Comparison of ENCODE assay signal across 23 cellular contexts in genomic region chr5:15326932-15327331, GRCh38.
"Had no signal": no experiment of that assay in that cellular context is flagged by ENCODE, and none has a peak within 500 bp of the region (broad histone marks: within the 10 kb centered on the region; RNA-seq: fewer than 3 reads in every experiment).

No MANE protein-coding gene starts in this region.

- ATAC-seq: esophagus mucosa; gastrocnemius medialis; left lobe of liver; mucosa of descending colon; natural killer cell treated with Interleukin-12 subunit alpha and Interleukin-12 subunit beta and Interleukin-15 and Interleukin-18, amount 100 ng/mL, for 72 hours; right cardiac atrium; stimulated activated memory B cell treated with anti-CD40 and anti-IgM and Interleukin-4, amounts not matched to agents 10 μg/mL and 1 μg/mL and 100 μg/mL, for 72 hours; stimulated activated naive CD8-positive, alpha-beta T cell treated with anti-CD3 and anti-CD28 coated beads, Interleukin-15, Interleukin-2, amounts not matched to agents 100 U/mL and 50 U/mL, for 24 hours; upper lobe of right lung had no signal

- H3K4me3 ChIP-seq: gastrocnemius medialis, mucosa of descending colon, neural progenitor cell, prostate gland, sigmoid colon, thoracic aorta, tibial nerve, upper lobe of right lung, vagina had no signal

- H3K27me3 ChIP-seq: gastrocnemius medialis, neural progenitor cell, sigmoid colon, tibial nerve, upper lobe of right lung, vagina had no signal

- H3K9me3 ChIP-seq: gastrocnemius medialis, mucosa of descending colon, prostate gland, sigmoid colon, thoracic aorta, tibial nerve, upper lobe of right lung, vagina had no signal

- H3K4me1 ChIP-seq: gastrocnemius medialis, neural progenitor cell, parathyroid adenoma, prostate gland, sigmoid colon, tibial nerve, upper lobe of right lung, vagina had no signal

- DNase-seq: cortex of kidney; foreskin fibroblast; gastrocnemius medialis; head of caudate nucleus; mesenchymal stem cell; mucosa of descending colon; naive B cell; right cardiac atrium; sigmoid colon; stimulated activated CD4-positive, alpha-beta T cell treated with anti-CD3 and anti-CD28 coated beads, Interleukin-2, amount 100 ng/mL, for 24 hours; stimulated activated CD4-positive, alpha-beta T cell treated with anti-CD3 and anti-CD28 coated beads, Interleukin-4, amount 100 ng/mL, for 24 hours; stimulated activated naive CD8-positive, alpha-beta T cell treated with anti-CD3 and anti-CD28 coated beads, Interleukin-15, Interleukin-2, amounts not matched to agents 100 U/mL and 50 U/mL, for 24 hours; upper lobe of right lung had no signal

- H3K27ac ChIP-seq: gastrocnemius medialis, neural progenitor cell, parathyroid adenoma, prostate gland, sigmoid colon, thoracic aorta, tibial nerve, upper lobe of right lung, vagina had no signal

- H3K36me3 ChIP-seq: gastrocnemius medialis, neural progenitor cell, prostate gland, sigmoid colon, thoracic aorta, tibial nerve, upper lobe of right lung, vagina had no signal
